ENCODE assay signal across 8 cellular contexts in the genomic region with DNA sequence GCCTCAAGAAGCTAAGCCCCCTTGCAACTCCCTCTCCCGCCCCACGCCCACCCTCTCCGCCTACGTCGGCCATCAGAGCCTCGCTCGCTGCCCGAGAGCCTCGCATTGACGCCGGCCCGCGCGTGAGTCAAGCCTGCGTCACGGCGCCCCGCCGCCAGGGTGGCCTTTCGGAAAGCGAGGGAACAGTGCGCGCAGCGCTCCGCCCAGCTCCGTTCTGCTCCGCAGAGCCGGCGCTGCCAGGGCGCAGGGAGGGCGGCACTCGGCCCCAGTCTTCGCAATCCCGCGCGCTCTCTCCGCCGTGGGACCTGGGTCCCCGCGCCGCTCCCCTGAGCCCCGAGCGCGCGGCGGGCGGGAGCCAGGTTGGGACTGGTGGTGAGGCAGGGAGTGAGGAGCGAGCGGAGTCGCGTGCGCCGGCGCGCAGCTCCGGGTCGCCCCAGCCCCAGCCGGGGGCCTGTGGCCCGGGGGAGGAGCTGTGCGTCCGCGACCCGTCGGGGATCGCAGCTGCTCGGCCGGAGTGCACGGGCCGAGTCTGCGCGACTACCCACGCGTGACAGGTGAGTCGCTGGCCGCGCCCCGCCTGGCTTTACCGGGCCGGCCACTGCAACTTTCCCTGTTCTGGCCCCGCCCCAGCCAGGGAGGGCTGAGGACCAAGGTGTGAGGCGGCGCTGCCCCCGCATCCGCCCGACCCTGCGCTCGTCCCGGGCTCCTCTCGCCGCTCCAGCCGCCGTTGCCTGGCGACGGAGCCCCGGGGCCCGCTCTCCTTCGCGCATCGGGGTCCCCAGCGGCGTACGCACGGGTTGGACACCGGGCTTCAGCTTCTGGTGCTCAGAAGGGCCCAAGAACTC. TPM values are rescaled to one million over a fixed set of nuclear protein-coding genes. Genes with fewer than 3 reads are reported as not detected.
DNase-seq lines count a peak whose midpoint lies in the region; ATAC-seq and TF ChIP-seq lines count a peak whose summit lies in the region.

A gene (plus strand): TSS at position 165 of the 845 bp plus-strand sequence. CDS start 16,436 bp downstream, outside the sequence.

- intact Hi-C loops in mammary epithelial cell (cut with micrococcal nuclease), result no loop called here

- TF ChIP-seq CTCF in mammary epithelial cell (conservative IDR thresholded peaks at IDR 0.05 in 1 of 2, IDR thresholded peaks at IDR 0.05 in 1 of 2; ENCODE audit: extremely low read depth in 1 of 2, insufficient read depth in 1 of 2, low read depth in 1 of 2, low read length in 2 of 2) (no peak), thoracic aorta (IDR thresholded peaks at IDR 0.05) (no peak)

- H3K27me3 ChIP-seq in mammary epithelial cell (ENCODE audit: insufficient read depth, low read length), result peaks cover 18% of the 10 kb centered on the region
- H3K27me3 ChIP-seq in thoracic aorta (replicated peaks; ENCODE audit: insufficient read depth), result no peaks in the 10 kb centered on the region

- H3K27ac ChIP-seq in mammary epithelial cell (ENCODE audit: insufficient read depth, low read depth, low read length) (no peak within 1 kb of the TSS), thoracic aorta (no peak within 1 kb of the TSS)

- no peak within 1 kb of the TSS for H3K9ac ChIP-seq in mammary epithelial cell (ENCODE audit: insufficient read depth, low read length)

- H3K9me3 ChIP-seq in mammary epithelial cell (replicated peaks; ENCODE audit: insufficient read depth, low read length), result no peaks in the 10 kb centered on the region
- H3K9me3 ChIP-seq in thoracic aorta, result no peaks in the 10 kb centered on the region

- no peak for ATAC-seq in thoracic aorta (ENCODE audit: insufficient number of reproducible peaks, low FRiP score, low read depth)

- 4% methylated on average over 15 of the region's 104 CpGs for WGBS in mammary epithelial cell (ENCODE audit: low coverage, missing lambda C conversion rate)

- H3K4me1 ChIP-seq in mammary epithelial cell (ENCODE audit: insufficient read depth, low read length) (peaks cover 4% of the 10 kb centered on the region), thoracic aorta (ENCODE audit: control insufficient read depth in 1 of 2, low read depth in 2 of 2) (peaks cover 5 to 15% of the 10 kb centered on the region in 2 donors)

- DNase-seq in GM04504 (ENCODE audit: low read depth), result peak; percentile 20
- peak; percentile 70 for DNase-seq in NCI-H345 (lab: John Stamatoyannopoulos, UW)
- peak; percentile 68 for DNase-seq in mammary epithelial cell
- DNase-seq in lung microvascular endothelial cell (ENCODE audit: low read depth in 2 of 2), result peak; percentile 54 to 57
- no peak for DNase-seq in thoracic aorta (ENCODE audit: low spot score)
- no peak for DNase-seq in Kasumi-1 (lab: John Stamatoyannopoulos, UW)
- no peak for DNase-seq in NOMO-1 treated with DMSO at 0.1 percent for 48 hours (lab: John Stamatoyannopoulos, UW; ENCODE audit: unreplicated experiment)
- no peak for DNase-seq in NCI-H128 (lab: John Stamatoyannopoulos, UW; ENCODE audit: unreplicated experiment)

- H3K36me3 ChIP-seq in mammary epithelial cell (ENCODE audit: insufficient read depth, low read length), result no peaks in the 10 kb centered on the region
- H3K36me3 ChIP-seq in thoracic aorta, result no peaks in the 10 kb centered on the region

- H3K4me3 ChIP-seq in mammary epithelial cell (replicated peaks in 1 of 3; ENCODE audit: insufficient read depth in 1 of 3, low read depth in 2 of 3, low read length in 3 of 3) (peak within 1 kb of the TSS in 2 of 3 experiments; percentile 0 to 38), thoracic aorta (peak within 1 kb of the TSS; percentile 57)

- dilution Hi-C loops in mammary epithelial cell (cut with HindIII; ENCODE audit: low sequenced_read_pairs), result no loop called here

- no peaks in the 10 kb centered on the region for H3K79me2 ChIP-seq in mammary epithelial cell (ENCODE audit: insufficient read depth, low read length)

- H3K4me2 ChIP-seq in mammary epithelial cell (ENCODE audit: insufficient read depth, low read depth, low read length), result peak within 1 kb of the TSS; percentile 80

- H4K20me1 ChIP-seq in mammary epithelial cell (ENCODE audit: insufficient read depth, low read length), result no peaks in the 10 kb centered on the region

- no TSS peak for BruUV-seq in mammary epithelial cell (replicated peaks; lab: Mats Ljungman, UMichigan)

- in situ Hi-C loops in mammary epithelial cell (cut with MboI; ENCODE audit: low sequenced_read_pairs in 2 of 2), result no loop called here

- CTCF ChIA-PET in mammary epithelial cell (lab: Charles Lee; ENCODE audit: low non-redundant PET), result no interaction called here

- H2AFZ ChIP-seq in mammary epithelial cell (ENCODE audit: low read depth, low read length), result no peak within 1 kb of the TSS

RNA-seq across cellular contexts. Expression of the gene that starts here (rescaled TPM):
- under 1 TPM; under 0.01 to 0.52 TPM for total RNA-seq in mammary epithelial cell
- polyA plus RNA-seq in mammary epithelial cell, result 0.09 TPM
- polyA minus RNA-seq in mammary epithelial cell, result not detected
- total RNA-seq in lung microvascular endothelial cell, result 0.40 and 1.1 TPM in 2 replicates
- under 1 TPM; 0.14 TPM for total RNA-seq in thoracic aorta

Comparison
In these comparisons a context has a peak if more than half of its experiments do, and no peak if none do; other contexts are left out.
1. Peak in DNase-seq, H3K4me3 ChIP-seq and H3K4me2 ChIP-seq in mammary epithelial cell; RNA of the gene not detected or under 1 TPM.
2. DNase-seq: peak in GM04504 (single experiment), NCI-H345 (single experiment) and lung microvascular endothelial cell (2 of 2); none in thoracic aorta (single experiment), Kasumi-1 (0 of 2), NOMO-1 treated with DMSO at 0.1 percent for 48 hours (single experiment) and NCI-H128 (single experiment).